Comparison of ENCODE assay signal across 1 cellular context in the genomic region with DNA sequence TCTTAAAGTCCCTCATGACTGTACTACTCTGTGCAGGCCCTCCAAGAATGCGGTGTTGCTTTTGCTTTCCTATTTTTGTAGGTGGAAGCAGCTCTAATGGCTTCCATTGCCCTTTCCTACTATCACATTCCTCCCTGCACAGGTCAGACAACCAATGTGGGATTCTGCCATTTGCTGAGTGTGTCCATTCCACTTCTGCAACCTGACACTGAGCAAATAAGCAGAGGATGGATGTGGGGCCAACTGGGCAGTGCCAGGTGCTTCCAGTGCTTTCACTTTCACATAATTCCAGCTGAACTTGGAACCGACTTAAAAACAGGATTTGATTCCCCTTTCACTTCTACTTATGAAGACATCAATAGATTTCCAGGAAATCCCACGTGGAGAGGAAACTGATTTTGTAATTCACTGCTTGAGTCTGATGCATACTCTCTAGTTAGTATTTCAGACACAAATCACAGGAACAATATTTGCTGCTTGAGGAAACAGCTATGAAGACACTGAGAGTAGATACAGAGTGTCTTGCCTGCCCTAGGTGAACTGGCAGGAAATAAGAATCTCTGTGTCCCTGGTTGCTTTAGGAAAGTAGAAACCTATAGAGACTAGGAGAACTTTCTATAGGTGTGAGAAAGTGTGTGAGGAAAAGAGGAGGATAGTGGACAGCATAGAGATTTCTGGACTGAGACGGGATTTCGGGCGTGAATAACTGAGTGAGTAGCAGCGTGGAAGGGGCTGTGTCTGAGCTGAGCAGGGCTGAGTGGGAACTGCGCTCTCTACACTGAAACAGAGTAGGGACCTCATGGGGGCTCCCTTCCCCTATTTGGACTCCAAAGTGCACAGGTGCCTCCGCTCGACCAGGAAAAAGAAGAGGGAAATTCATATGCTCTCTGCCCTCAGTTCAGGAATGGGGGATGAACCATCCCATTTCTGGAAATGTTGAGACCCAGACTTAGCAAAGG.
TF ChIP-seq lines count a peak whose summit lies in the region.

No MANE protein-coding gene starts in this region.

TF ChIP-seq in IMR-90, 13 proteins besides CTCF, POLR2A, EP300 and RAD21 (continued from another document):
- no peak for TF ChIP-seq MXI1 (IDR thresholded peaks at IDR 0.05; ENCODE audit: borderline replicate concordance, low read depth, low read length)
- TF ChIP-seq, protein P1, sequence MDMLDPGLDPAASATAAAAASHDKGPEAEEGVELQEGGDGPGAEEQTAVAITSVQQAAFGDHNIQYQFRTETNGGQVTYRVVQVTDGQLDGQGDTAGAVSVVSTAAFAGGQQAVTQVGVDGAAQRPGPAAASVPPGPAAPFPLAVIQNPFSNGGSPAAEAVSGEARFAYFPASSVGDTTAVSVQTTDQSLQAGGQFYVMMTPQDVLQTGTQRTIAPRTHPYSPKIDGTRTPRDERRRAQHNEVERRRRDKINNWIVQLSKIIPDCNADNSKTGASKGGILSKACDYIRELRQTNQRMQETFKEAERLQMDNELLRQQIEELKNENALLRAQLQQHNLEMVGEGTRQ (IDR thresholded peaks at IDR 0.05; ENCODE audit: low read depth, low read length), result no peak
- no peak for TF ChIP-seq MAZ (IDR thresholded peaks at IDR 0.05; ENCODE audit: borderline replicate concordance, low read depth, low read length)
- TF ChIP-seq RCOR1 (IDR thresholded peaks at IDR 0.05; ENCODE audit: insufficient replicate concordance, low read length), result no peak
- no peak for TF ChIP-seq SMC3 (IDR thresholded peaks at IDR 0.05; ENCODE audit: low read depth, low read length)
- no peak for TF ChIP-seq MAFK (IDR thresholded peaks at IDR 0.05; ENCODE audit: low read depth, low read length)
- no peak for TF ChIP-seq CHD1 (IDR thresholded peaks at IDR 0.05; ENCODE audit: low read depth, low read length)
- TF ChIP-seq RFX5 (IDR thresholded peaks at IDR 0.05; ENCODE audit: low read depth, low read length), result no peak
- TF ChIP-seq BHLHE40 (IDR thresholded peaks at IDR 0.05; ENCODE audit: low read depth, low read length), result no peak
- TF ChIP-seq CEBPB (IDR thresholded peaks at IDR 0.05; ENCODE audit: low read depth, low read length), result no peak
